Comparison of ENCODE assay signal across 8 cellular contexts in the genomic region with DNA sequence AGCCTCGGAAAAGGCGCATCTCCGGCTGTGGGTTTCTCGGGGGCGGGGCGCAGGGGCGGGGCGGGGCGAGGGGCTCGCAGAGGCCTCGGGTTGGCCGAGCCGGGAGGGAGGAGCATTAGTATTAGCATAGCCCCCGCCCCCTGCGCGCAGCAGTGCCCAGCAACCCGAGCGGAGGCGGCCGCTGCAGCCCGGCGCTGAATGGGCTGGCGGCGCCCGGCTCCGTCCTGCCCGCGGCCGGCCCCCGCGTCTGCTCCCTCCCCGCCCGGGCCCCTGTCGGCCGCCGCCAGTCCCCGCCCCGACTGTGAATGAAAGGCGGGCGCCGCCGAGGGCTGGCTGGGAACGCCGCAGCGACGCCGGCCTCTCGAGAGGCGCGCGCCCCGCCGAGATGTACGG. TPM values are rescaled to one million over a fixed set of nuclear protein-coding genes. Genes with fewer than 3 reads are reported as not detected.
DNase-seq lines count a peak whose midpoint lies in the region; ATAC-seq and TF ChIP-seq lines count a peak whose summit lies in the region.

A gene with protein sequence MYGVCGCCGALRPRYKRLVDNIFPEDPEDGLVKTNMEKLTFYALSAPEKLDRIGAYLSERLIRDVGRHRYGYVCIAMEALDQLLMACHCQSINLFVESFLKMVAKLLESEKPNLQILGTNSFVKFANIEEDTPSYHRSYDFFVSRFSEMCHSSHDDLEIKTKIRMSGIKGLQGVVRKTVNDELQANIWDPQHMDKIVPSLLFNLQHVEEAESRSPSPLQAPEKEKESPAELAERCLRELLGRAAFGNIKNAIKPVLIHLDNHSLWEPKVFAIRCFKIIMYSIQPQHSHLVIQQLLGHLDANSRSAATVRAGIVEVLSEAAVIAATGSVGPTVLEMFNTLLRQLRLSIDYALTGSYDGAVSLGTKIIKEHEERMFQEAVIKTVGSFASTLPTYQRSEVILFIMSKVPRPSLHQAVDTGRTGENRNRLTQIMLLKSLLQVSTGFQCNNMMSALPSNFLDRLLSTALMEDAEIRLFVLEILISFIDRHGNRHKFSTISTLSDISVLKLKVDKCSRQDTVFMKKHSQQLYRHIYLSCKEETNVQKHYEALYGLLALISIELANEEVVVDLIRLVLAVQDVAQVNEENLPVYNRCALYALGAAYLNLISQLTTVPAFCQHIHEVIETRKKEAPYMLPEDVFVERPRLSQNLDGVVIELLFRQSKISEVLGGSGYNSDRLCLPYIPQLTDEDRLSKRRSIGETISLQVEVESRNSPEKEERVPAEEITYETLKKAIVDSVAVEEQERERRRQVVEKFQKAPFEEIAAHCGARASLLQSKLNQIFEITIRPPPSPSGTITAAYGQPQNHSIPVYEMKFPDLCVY (plus strand): TSS at position 149 of the 393 bp plus-strand sequence. CDS start 237 bp downstream, at position 386.

- peaks cover 59% of the 10 kb centered on the region for H3K27me3 Mint-ChIP-seq in activated T-cell treated with anti-CD3 and anti-CD28 coated beads, Interleukin-2, amount 50 U/mL, for 72 hours (ENCODE audit: low read depth)

- H3K36me3 ChIP-seq in Panc1 (ENCODE audit: control insufficient read depth, insufficient read depth, low read length) (no peaks in the 10 kb centered on the region; the same call in 1 of the 2 replicates), esophagus muscularis mucosa (no peaks in the 10 kb centered on the region), muscle layer of duodenum (ENCODE audit: control insufficient read depth in 1 of 2, insufficient read depth in 2 of 2, low read length in 2 of 2) (no peaks in the 10 kb centered on the region)

- POLR2A ChIA-PET in Panc1 (lab: Charles Lee), result interaction anchor here (0.6 kb wide), 1 partner anchor 87 kb away, joined by 8 read pairs; no protein-coding TSS in a partner anchor

- intact Hi-C loops in Panc1 (cut with micrococcal nuclease; ENCODE audit: unreplicated experiment) (no loop called here), esophagus muscularis mucosa (cut with DNase I) (loop anchor here (5.0 kb wide), 2 partner anchors 65 to 85 kb away; no protein-coding TSS in a partner anchor)

- TF ChIP-seq CTCF in Panc1 (IDR thresholded peaks at IDR 0.05), result no peak
- no peak for TF ChIP-seq CTCF in esophagus muscularis mucosa (IDR thresholded peaks at IDR 0.05)

- H3K9me3 ChIP-seq in Panc1 (ENCODE audit: control insufficient read depth, insufficient read depth, low read depth, low read length) (no peaks in the 10 kb centered on the region), esophagus muscularis mucosa (no peaks in the 10 kb centered on the region), muscle layer of duodenum (ENCODE audit: control insufficient read depth in 1 of 2, low read length in 2 of 2) (no peaks in the 10 kb centered on the region)

- H3K4me1 ChIP-seq in Panc1 (ENCODE audit: control insufficient read depth, insufficient read depth, low read length) (peaks cover 21% of the 10 kb centered on the region), esophagus muscularis mucosa (peaks cover 20 to 29% (median 25%) of the 10 kb centered on the region in 4 donors), muscle layer of duodenum (ENCODE audit: control insufficient read depth in 1 of 2, insufficient read depth in 2 of 2, low read length in 2 of 2) (peaks cover 4 to 24% of the 10 kb centered on the region in 2 donors)

- BruUV-seq in Panc1 (replicated peaks; lab: Mats Ljungman, UMichigan), result no TSS peak

- H3K4me3 ChIP-seq in Panc1 (ENCODE audit: low read depth in 2 of 2, low read length in 2 of 2) (peak within 1 kb of the TSS; percentile 78 to 79), esophagus muscularis mucosa (peak within 1 kb of the TSS; percentile 74 to 87 (median 80)), muscle layer of duodenum (ENCODE audit: low read depth in 1 of 2, low read length in 2 of 2) (peak within 1 kb of the TSS; percentile 62 to 89)

- H3K27ac ChIP-seq in Panc1 (ENCODE audit: low read length) (peak within 1 kb of the TSS; percentile 65), esophagus muscularis mucosa (replicated peaks in 1 of 4) (peak within 1 kb of the TSS; percentile 83 to 91 (median 87)), muscle layer of duodenum (ENCODE audit: low read length) (no peak within 1 kb of the TSS)

- H3K27ac Mint-ChIP-seq in activated T-cell treated with anti-CD3 and anti-CD28 coated beads, Interleukin-2, amount 50 U/mL, for 72 hours, result no peak within 1 kb of the TSS

- CTCF ChIA-PET in Panc1 (lab: Charles Lee), result interaction anchor here (1.0 to 1.2 kb wide), 2 partner anchors 64 to 66 kb away, joined by 3 to 5 read pairs; no protein-coding TSS in a partner anchor

- WGBS in esophagus muscularis mucosa, result 2% methylated on average over 9 of the region's 54 CpGs

- DNase-seq in DMS153 treated with DMSO at 0.1 percent for 48 hours (lab: John Stamatoyannopoulos, UW; ENCODE audit: unreplicated experiment) (peak; percentile 93), KG1 (lab: John Stamatoyannopoulos, UW) (peak; percentile 71), Panc1 (ENCODE audit: low read depth, low spot score) (no peak), esophagus muscularis mucosa (ENCODE audit: extremely low spot score) (peak; percentile 98)
- DNase-seq in activated T-cell treated with anti-CD3 and anti-CD28 coated beads, Interleukin-2, amount 50 U/mL, for 72 hours, result peak; percentile 90 to 96
- DNase-seq in stimulated activated CD8-positive, alpha-beta memory T cell treated with anti-CD3 and anti-CD28 coated beads, Interleukin-7, amount 100 ng/mL, for 1 hour (ENCODE audit: low read depth in 2 of 2), result peak; percentile 65 to 77

- H3K4me1 Mint-ChIP-seq in activated T-cell treated with anti-CD3 and anti-CD28 coated beads, Interleukin-2, amount 50 U/mL, for 72 hours (ENCODE audit: low read depth), result peaks cover 45% of the 10 kb centered on the region

- no peaks in the 10 kb centered on the region for H3K9me3 Mint-ChIP-seq in activated T-cell treated with anti-CD3 and anti-CD28 coated beads, Interleukin-2, amount 50 U/mL, for 72 hours

- H3K36me3 Mint-ChIP-seq in activated T-cell treated with anti-CD3 and anti-CD28 coated beads, Interleukin-2, amount 50 U/mL, for 72 hours (ENCODE audit: insufficient read depth in 2 of 2), result no peaks in the 10 kb centered on the region

- in situ Hi-C loops in Panc1 (cut with HindIII; ENCODE audit: low pct_unique_long_range_greater_than_20kb, low sequenced_read_pairs), result no loop called here

- no peak for TF ChIP-seq POLR2A in esophagus muscularis mucosa (IDR thresholded peaks at IDR 0.05; ENCODE audit: low read depth)

- H3K4me3 Mint-ChIP-seq in activated T-cell treated with anti-CD3 and anti-CD28 coated beads, Interleukin-2, amount 50 U/mL, for 72 hours, result peak within 1 kb of the TSS; percentile 72 to 92

- ATAC-seq in GM21723 (IDR thresholded peaks at IDR 0.05; ENCODE audit: unreplicated experiment), result peak; percentile 89
- peak; percentile 95 for ATAC-seq in Panc1
- peak; percentile 93 to 96 for ATAC-seq in activated T-cell treated with anti-CD3 and anti-CD28 coated beads, Interleukin-2, amount 50 U/mL, for 72 hours (replicated peaks in 1 of 2)

- H3K27me3 ChIP-seq in Panc1 (ENCODE audit: control insufficient read depth, insufficient read depth, low read length) (no peaks in the 10 kb centered on the region), esophagus muscularis mucosa (no peaks in the 10 kb centered on the region), muscle layer of duodenum (ENCODE audit: low read depth, low read length) (peaks cover 10% of the 10 kb centered on the region)

- TF ChIP-seq EP300 in esophagus muscularis mucosa (IDR thresholded peaks at IDR 0.05), result no peak

RNA-seq across cellular contexts. Expression of the gene that starts here (rescaled TPM):
- total RNA-seq in Panc1 (2021; ENCODE audit: unreplicated experiment), result 8.9 TPM
- polyA plus RNA-seq in Panc1 (2012; ENCODE audit: insufficient read length), result 7.2 TPM
- under 1 TPM; 0.60 to 0.93 TPM for total RNA-seq in activated T-cell treated with anti-CD3 and anti-CD28 coated beads, Interleukin-2, amount 50 U/mL, for 72 hours
- total RNA-seq in esophagus muscularis mucosa, result 1 to 10 TPM in 2 of 4 donors, under 1 TPM in 2; 0.65 to 2.9 (median 1.00) TPM

Comparison
In these comparisons a context has a peak if more than half of its experiments do, and no peak if none do; other contexts are left out.
1. Peak in DNase-seq and ATAC-seq in activated T-cell treated with anti-CD3 and anti-CD28 coated beads, Interleukin-2, amount 50 U/mL, for 72 hours; RNA of the gene not detected or under 1 TPM.